ENCODE assay signal across 14 cellular contexts in the genomic region with DNA sequence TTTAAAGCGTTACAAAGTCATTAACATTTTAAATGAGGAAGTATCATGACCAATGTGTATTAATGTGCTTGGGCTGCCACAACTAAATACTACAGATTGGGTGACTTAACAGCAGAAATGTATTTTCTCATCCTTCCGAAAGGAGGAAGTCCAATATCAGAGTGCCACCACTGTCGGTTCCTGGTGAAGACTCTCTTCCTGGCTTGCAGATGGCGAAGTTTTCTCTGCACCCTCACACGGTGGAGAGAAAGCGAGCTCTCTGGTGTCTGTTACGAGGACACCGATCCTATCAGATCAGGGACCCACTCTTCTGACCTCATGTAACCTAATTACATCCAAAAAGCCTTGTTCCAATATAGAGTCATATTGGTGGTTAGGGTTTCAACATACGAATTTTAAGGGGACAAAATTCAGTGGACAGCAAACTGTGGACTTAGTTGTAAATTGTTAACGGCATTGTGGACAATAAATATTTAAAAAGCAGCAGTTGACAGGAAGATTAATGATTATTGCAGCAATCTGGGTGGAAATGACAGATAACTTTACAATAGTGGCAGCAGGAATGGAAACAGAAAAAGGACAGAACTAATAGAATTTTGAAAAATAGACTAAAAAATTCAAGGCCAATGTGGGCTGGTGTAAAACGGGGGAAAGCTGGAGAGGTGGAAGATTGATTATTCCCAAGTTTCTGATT.
"Had no signal": no experiment of that assay in that cellular context is flagged by ENCODE, and none has a peak within 500 bp of the region (broad histone marks: within the 10 kb centered on the region; RNA-seq: fewer than 3 reads in every experiment).

No MANE protein-coding gene starts in this region.

- H3K4me3 ChIP-seq: breast epithelium, dorsolateral prefrontal cortex, sigmoid colon, testis had no signal

- ATAC-seq: activated CD4-positive, alpha-beta T cell treated with anti-CD3 and anti-CD28 coated beads for 36 hours; esophagus mucosa; left ventricle myocardium superior; stimulated activated naive CD8-positive, alpha-beta T cell treated with anti-CD3 and anti-CD28 coated beads, Interleukin-15, amount 100 ng/mL, for 72 hours had no signal

- H3K27ac ChIP-seq: breast epithelium, dorsolateral prefrontal cortex, sigmoid colon, testis had no signal

- H3K4me1 Mint-ChIP-seq: activated CD4-positive, alpha-beta T cell treated with anti-CD3 and anti-CD28 coated beads for 36 hours; stimulated activated naive CD8-positive, alpha-beta T cell treated with anti-CD3 and anti-CD28 coated beads, Interleukin-15, amount 100 ng/mL, for 72 hours had no signal

- H3K4me1 ChIP-seq: breast epithelium, sigmoid colon, testis had no signal

- H3K36me3 ChIP-seq: breast epithelium, sigmoid colon had no signal

- H3K27me3 ChIP-seq: breast epithelium, dorsolateral prefrontal cortex, sigmoid colon, testis had no signal

- DNase-seq: activated CD4-positive, alpha-beta T cell treated with anti-CD3 and anti-CD28 coated beads for 36 hours; activated naive CD4-positive, alpha-beta T cell; aorta; dorsolateral prefrontal cortex; hippocampal formation; left ventricle myocardium superior; sigmoid colon; stimulated activated CD4-positive, alpha-beta T cell treated with anti-CD3 and anti-CD28 coated beads, Interleukin-12 subunit alpha, Interleukin-12 subunit beta, amount 100 ng/mL, for 4 hours; stimulated activated CD4-positive, alpha-beta T cell treated with anti-CD3 and anti-CD28 coated beads, Interleukin-4, amount 100 ng/mL, for 1 hour; stimulated activated naive CD8-positive, alpha-beta T cell treated with anti-CD3 and anti-CD28 coated beads, Interleukin-15, amount 100 ng/mL, for 72 hours; testis had no signal

- H3K4me3 Mint-ChIP-seq: activated CD4-positive, alpha-beta T cell treated with anti-CD3 and anti-CD28 coated beads for 36 hours; activated T-helper 1 cell treated with anti-CD3 and anti-CD28 coated beads, Interleukin-12 subunit alpha, Interleukin-12 subunit beta, Interleukin-2, Interleukin-4 antibody, amounts not matched to agents 30 ng/mL and 10 ng/mL and 1 ng/mL, durations not matched to agents 14 hours and 24 hours and 36 hours; stimulated activated naive CD8-positive, alpha-beta T cell treated with anti-CD3 and anti-CD28 coated beads, Interleukin-15, amount 100 ng/mL, for 72 hours had no signal

- H3K27ac Mint-ChIP-seq: activated CD4-positive, alpha-beta T cell treated with anti-CD3 and anti-CD28 coated beads for 36 hours; activated T-helper 1 cell treated with anti-CD3 and anti-CD28 coated beads, Interleukin-12 subunit alpha, Interleukin-12 subunit beta, Interleukin-2, Interleukin-4 antibody, amounts not matched to agents 30 ng/mL and 10 ng/mL and 1 ng/mL, durations not matched to agents 14 hours and 24 hours and 36 hours; stimulated activated naive CD8-positive, alpha-beta T cell treated with anti-CD3 and anti-CD28 coated beads, Interleukin-15, amount 100 ng/mL, for 72 hours had no signal

- H3K9me3 ChIP-seq: breast epithelium, sigmoid colon, testis had no signal
